15 cellular contexts compared by ENCODE assay signal in the genomic region with DNA sequence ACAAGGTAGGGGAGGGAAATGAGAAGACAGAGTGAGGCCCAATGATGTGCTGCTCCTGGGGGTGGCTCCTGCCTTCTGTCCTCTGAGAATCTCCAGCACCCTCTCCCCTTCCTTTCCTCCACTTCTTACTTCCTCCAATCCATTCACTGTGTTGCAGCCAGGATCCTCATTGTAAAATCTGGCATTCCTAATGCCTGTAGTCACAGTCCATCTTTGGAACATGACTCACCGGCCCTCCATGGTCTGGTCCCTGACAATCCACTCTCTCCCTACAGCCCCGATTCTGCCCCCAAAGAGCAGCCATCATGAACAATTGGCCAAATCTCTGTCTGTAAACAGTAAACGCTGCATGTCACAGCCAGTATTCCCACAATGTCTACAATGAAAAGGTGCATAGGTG.
DNase-seq lines count a peak whose midpoint lies in the region; ATAC-seq, FAIRE-seq and TF ChIP-seq lines count a peak whose summit lies in the region.
"Had no signal": no experiment of that assay in that cellular context is flagged by ENCODE, and none has a peak within 500 bp of the region (broad histone marks: within the 10 kb centered on the region; RNA-seq: fewer than 3 reads in every experiment).

No MANE protein-coding gene starts in this region.

- intact Hi-C loops in heart left ventricle (cut with DNase I) (no loop called here), Right ventricle myocardium superior (cut with DNase I) (no loop called here)

- H3K4me3 ChIP-seq in heart left ventricle (no peak overlapping the region), adipocyte (ENCODE audit: low read length) (no peak overlapping the region)
- H3K4me3 ChIP-seq: A549, thyroid gland had no signal

- H3K36me3 ChIP-seq in heart left ventricle: no peaks in the 10 kb centered on the region
- H3K36me3 ChIP-seq in adipocyte (ENCODE audit: control insufficient read depth, insufficient read depth, low read length, severe bottlenecking): no peaks in the 10 kb centered on the region
- H3K36me3 ChIP-seq: thyroid gland had no signal

- no peak for TF ChIP-seq POLR2A in heart left ventricle (IDR thresholded peaks at IDR 0.05)

- ATAC-seq in heart left ventricle (peak in 3 of 4 donors; percentile 53 to 75 (median 62)), Right ventricle myocardium superior (ENCODE audit: poor library complexity) (no peak), HG02852 (IDR thresholded peaks at IDR 0.05; ENCODE audit: unreplicated experiment) (no peak), GM18867 (IDR thresholded peaks at IDR 0.05; ENCODE audit: unreplicated experiment) (no peak)

- 16 to 40% (median 29%) methylated on average over 3 of the region's 3 CpGs for WGBS in heart left ventricle, 4 donors

- TF ChIP-seq CTCF in heart left ventricle (IDR thresholded peaks at IDR 0.05): no peak

- no peak overlapping the region for H3K27ac ChIP-seq in heart left ventricle
- H3K27ac ChIP-seq: A549, thyroid gland had no signal

- H3K4me1 ChIP-seq in heart left ventricle (no peaks in the 10 kb centered on the region), adipocyte (ENCODE audit: control insufficient read depth, insufficient read depth, low read length) (no peaks in the 10 kb centered on the region)
- H3K4me1 ChIP-seq: A549, thyroid gland had no signal

- H3K9me3 ChIP-seq in heart left ventricle: no peaks in the 10 kb centered on the region
- H3K9me3 ChIP-seq in adipocyte (ENCODE audit: control insufficient read depth, low read length): no peaks in the 10 kb centered on the region
- H3K9me3 ChIP-seq: A549, thyroid gland had no signal

- peak in 1 of 5 donors; percentile 19 for DNase-seq in heart left ventricle
- no peak for DNase-seq in Right ventricle myocardium superior
- DNase-seq in adipocyte (ENCODE audit: low read depth): peak; percentile 84
- peak; percentile 89 for DNase-seq in glomerular visceral epithelial cell (ENCODE audit: extremely low spot score)
- DNase-seq in urothelium cell line (ENCODE audit: low spot score): peak; percentile 78
- no peak for DNase-seq in activated CD4-positive, alpha-beta T cell treated with anti-CD3 and anti-CD28 coated beads, Interleukin-2, amount 50 U/mL, for 48 hours
- DNase-seq: activated CD4-positive, alpha-beta T cell treated with anti-CD3 and anti-CD28 coated beads for 1 hour; activated naive CD8-positive, alpha-beta T cell treated with anti-CD3 and anti-CD28 coated beads, Interleukin-2, amount 10 ng/mL, durations not matched to agents 7 days and 5 days; OCI-M1; stimulated activated CD4-positive, alpha-beta T cell treated with anti-CD3 and anti-CD28 coated beads, Interleukin-4, amount 100 ng/mL, for 24 hours; thyroid gland had no signal

- H3K9ac ChIP-seq in adipocyte (ENCODE audit: low read length): no peak overlapping the region

- no peak for FAIRE-seq in urothelium cell line (lab: Jason Lieb, UNC)
- FAIRE-seq: A549, frontal cortex had no signal

- no peaks in the 10 kb centered on the region for H3K27me3 ChIP-seq in heart left ventricle
- no peaks in the 10 kb centered on the region for H3K27me3 ChIP-seq in adipocyte (replicated peaks; ENCODE audit: control insufficient read depth, insufficient read depth, low read length)
- H3K27me3 ChIP-seq: thyroid gland had no signal

Comparison
In these comparisons a context has a peak if more than half of its experiments do, and no peak if none do; other contexts are left out.
1. ATAC-seq: peak in heart left ventricle (3 of 4); none in Right ventricle myocardium superior (single experiment), HG02852 (single experiment) and GM18867 (single experiment).
2. DNase-seq: peak in adipocyte (single experiment), glomerular visceral epithelial cell (single experiment) and urothelium cell line (single experiment); none in Right ventricle myocardium superior (single experiment) and activated CD4-positive, alpha-beta T cell treated with anti-CD3 and anti-CD28 coated beads, Interleukin-2, amount 50 U/mL, for 48 hours (0 of 2).